Comparison of ENCODE assay signal across 22 cellular contexts in the genomic region with DNA sequence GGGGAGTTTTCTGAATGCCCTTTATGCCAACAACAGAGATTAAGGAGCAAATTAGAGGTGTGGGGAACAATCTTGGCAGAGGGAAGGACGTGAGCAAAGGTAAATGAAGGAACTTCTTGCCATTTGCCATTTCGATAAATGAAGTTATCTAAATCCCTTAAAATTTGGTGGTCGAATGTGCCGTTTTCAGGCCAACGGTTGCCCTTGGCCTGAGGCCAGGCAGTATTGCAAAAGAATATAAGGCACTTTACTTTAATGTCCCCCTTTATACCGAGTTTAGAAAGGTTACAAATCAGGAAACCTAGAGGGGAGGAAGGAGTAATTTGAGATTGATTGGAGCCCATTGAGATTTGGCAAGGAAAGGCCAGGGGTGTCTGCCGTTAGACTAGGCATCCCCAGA. TPM values are rescaled to one million over a fixed set of nuclear protein-coding genes. Genes with fewer than 3 reads are reported as not detected.
"Had no signal": no experiment of that assay in that cellular context is flagged by ENCODE, and none has a peak within 500 bp of the region (broad histone marks: within the 10 kb centered on the region; RNA-seq: fewer than 3 reads in every experiment).

No MANE protein-coding gene starts in this region.

- H3K27ac ChIP-seq: cardiac muscle cell, right atrium auricular region had no signal

- H3K27me3 ChIP-seq: adrenal gland, cardiac muscle cell, right atrium auricular region, tibial artery, uterus had no signal

- H3K9me3 Mint-ChIP-seq: activated naive CD4-positive, alpha-beta T cell treated with anti-CD3 and anti-CD28 coated beads, Interleukin-2, amount 50 U/mL, for 72 hours; effector memory CD8-positive, alpha-beta T cell; natural killer cell treated with Interleukin-12 subunit alpha and Interleukin-12 subunit beta and Interleukin-15 and Interleukin-18, amount 100 ng/mL, for 72 hours had no signal

- ATAC-seq: activated CD4-positive, alpha-beta T cell treated with anti-CD3 and anti-CD28 coated beads for 36 hours; activated naive CD4-positive, alpha-beta T cell treated with anti-CD3 and anti-CD28 coated beads, Interleukin-2, amount 50 U/mL, for 72 hours; effector memory CD8-positive, alpha-beta T cell; natural killer cell treated with Interleukin-12 subunit alpha and Interleukin-12 subunit beta and Interleukin-15 and Interleukin-18, amount 100 ng/mL, for 72 hours had no signal

- H3K36me3 Mint-ChIP-seq: natural killer cell treated with Interleukin-12 subunit alpha and Interleukin-12 subunit beta and Interleukin-15 and Interleukin-18, amount 100 ng/mL, for 72 hours had no signal

- H3K36me3 ChIP-seq: adrenal gland, cardiac muscle cell, prostate gland, right atrium auricular region, tibial artery, uterus had no signal

- H3K27ac Mint-ChIP-seq: activated CD4-positive, alpha-beta T cell treated with anti-CD3 and anti-CD28 coated beads for 36 hours; activated naive CD4-positive, alpha-beta T cell treated with anti-CD3 and anti-CD28 coated beads, Interleukin-2, amount 50 U/mL, for 72 hours; natural killer cell treated with Interleukin-12 subunit alpha and Interleukin-12 subunit beta and Interleukin-15 and Interleukin-18, amount 100 ng/mL, for 72 hours had no signal

- H3K9me3 ChIP-seq: adrenal gland, prostate gland, right atrium auricular region, tibial artery, uterus had no signal

- H3K4me3 Mint-ChIP-seq: activated CD4-positive, alpha-beta T cell treated with anti-CD3 and anti-CD28 coated beads for 36 hours; effector memory CD8-positive, alpha-beta T cell; natural killer cell treated with Interleukin-12 subunit alpha and Interleukin-12 subunit beta and Interleukin-15 and Interleukin-18, amount 100 ng/mL, for 72 hours had no signal

- DNase-seq: activated CD4-positive, alpha-beta T cell treated with anti-CD3 and anti-CD28 coated beads for 36 hours; activated CD4-positive, alpha-beta T cell treated with anti-CD3 and anti-CD28 coated beads, Interleukin-2, amount 50 U/mL, for 48 hours; activated gamma-delta T cell treated with Interleukin-2 at 50 U/mL for 16 hours; adrenal gland; effector memory CD8-positive, alpha-beta T cell; stimulated activated CD4-positive, alpha-beta T cell treated with anti-CD3 and anti-CD28 coated beads, Interleukin-2, amount 100 ng/mL, for 24 hours; stimulated activated naive CD4-positive, alpha-beta T cell treated with Interleukin-2 at 50 U/mL for 16 hours; substantia nigra; tibial artery had no signal

- H3K4me3 ChIP-seq: adrenal gland, cardiac muscle cell, prostate gland, right atrium auricular region, tibial artery, uterus had no signal

RNA-seq across cellular contexts. Expression of gene C9orf50, which starts 26.3 kb away (rescaled TPM):
- total RNA-seq: activated CD4-positive, alpha-beta T cell treated with anti-CD3 and anti-CD28 coated beads for 36 hours; dermis microvascular lymphatic vessel endothelial cell; fibroblast of villous mesenchyme; mesenteric fat pad; natural killer cell treated with Interleukin-12 subunit alpha and Interleukin-12 subunit beta and Interleukin-15 and Interleukin-18, amount 100 ng/mL, for 72 hours; omental fat pad; prostate gland; right atrium auricular region; skeletal muscle tissue; T-helper 2 cell treated with Interferon-gamma antibody and Interleukin-4, amounts not matched to agents 100 ng/mL and 5 ng/mL, for 36 hours had no signal
- polyA plus RNA-seq: liver had no signal
